Comparison of ENCODE assay signal across 9 cellular contexts in the genomic region with DNA sequence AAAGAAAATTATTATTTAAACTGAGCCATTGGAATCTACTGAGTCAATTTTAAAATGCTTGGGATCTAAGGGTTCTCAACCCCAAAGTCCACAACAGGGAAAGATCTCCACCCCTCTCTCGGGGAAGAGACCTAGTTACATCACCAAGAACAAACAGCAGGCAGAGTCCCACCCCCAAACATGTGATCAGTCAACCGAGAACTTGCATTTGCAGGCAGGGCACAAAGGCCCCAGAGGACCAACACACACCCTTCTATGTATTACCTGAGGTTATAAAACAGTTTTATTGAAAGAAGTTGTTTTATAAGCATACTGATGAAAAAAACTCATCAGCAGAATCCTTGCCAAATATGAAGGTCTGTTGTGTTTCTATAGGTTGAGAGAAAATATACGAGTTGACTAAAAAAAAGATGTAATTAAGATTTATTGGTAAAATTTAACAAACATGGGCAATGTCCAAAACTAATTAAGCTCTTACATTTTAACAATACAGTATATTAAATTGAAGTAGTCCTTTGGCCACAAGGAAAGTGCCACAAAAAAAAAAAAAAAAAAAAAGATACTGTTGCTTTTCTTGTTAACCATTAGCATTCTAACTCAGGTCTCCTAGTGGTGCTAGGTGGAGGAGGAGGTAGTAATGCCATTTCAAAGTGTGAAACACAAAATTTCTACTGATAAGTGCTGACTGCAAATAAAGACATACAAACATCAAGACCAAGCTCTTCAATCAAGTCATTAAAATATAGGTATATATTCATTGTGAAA. TPM values are rescaled to one million over a fixed set of nuclear protein-coding genes. Genes with fewer than 3 reads are reported as not detected.
DNase-seq lines count a peak whose midpoint lies in the region; ATAC-seq and TF ChIP-seq lines count a peak whose summit lies in the region.
"Had no signal": no experiment of that assay in that cellular context is flagged by ENCODE, and none has a peak within 500 bp of the region (broad histone marks: within the 10 kb centered on the region; RNA-seq: fewer than 3 reads in every experiment).

No MANE protein-coding gene starts in this region.

- DNase-seq in CD4-positive, CD25-positive, alpha-beta regulatory T cell = peak in 1 of 3 donors; percentile 70
- DNase-seq in H9 (peak; percentile 90), PC-9 (peak; percentile 30 to 57), colonic mucosa (peak; percentile 93), left lobe of liver (ENCODE audit: low spot score) (peak; percentile 78), stromal cell of bone marrow (ENCODE audit: low read depth) (peak; percentile 35), GOT3 (lab: John Stamatoyannopoulos, UW) (no peak)

- no peak overlapping the region for H3K27ac ChIP-seq in CD4-positive, CD25-positive, alpha-beta regulatory T cell (ENCODE audit: insufficient read depth, low read length, poor library complexity, severe bottlenecking)
- H3K27ac ChIP-seq in H9 (ENCODE audit: insufficient read length, low read depth, low read length) (peak overlapping the region; percentile 91), PC-9 (peak overlapping the region; percentile 84), colonic mucosa (peak overlapping the region; percentile 77)
- H3K27ac ChIP-seq: foreskin keratinocyte had no signal

- no peaks in the 10 kb centered on the region for H3K9me2 ChIP-seq in PC-9 (ENCODE audit: insufficient read depth)

- no TSS peak for BruUV-seq in PC-9 (replicated peaks; lab: Mats Ljungman, UMichigan)

- CTCF ChIA-PET in PC-9 (lab: Charles Lee) = interaction anchor here (0.6 kb wide), 2 partner anchors 35 to 161 kb away, joined by 3 to 11 read pairs; no protein-coding TSS in a partner anchor

- H3K79me1 ChIP-seq in H9 (ENCODE audit: insufficient read depth, low read depth, low read length, poor library complexity, severe bottlenecking) = peaks cover 6% of the 10 kb centered on the region

- WGBS in H9 (ENCODE audit: extremely low coverage, insufficient read length, low lambda C conversion rate) = no CpG with 5 or more reads among the region's 3 CpGs

- no peaks in the 10 kb centered on the region for H3K27me3 Mint-ChIP-seq in CD4-positive, CD25-positive, alpha-beta regulatory T cell
- H3K27me3 Mint-ChIP-seq in H9 (ENCODE audit: low read depth) = no peaks in the 10 kb centered on the region

- H3K4me3 ChIP-seq in CD4-positive, CD25-positive, alpha-beta regulatory T cell (ENCODE audit: low read depth, low read length) = peak overlapping the region; percentile 51
- peak overlapping the region; percentile 28; the same call in 1 of the 2 replicates for H3K4me3 ChIP-seq in PC-9
- no peak overlapping the region for H3K4me3 ChIP-seq in colonic mucosa

- H3K79me2 ChIP-seq in H9 (ENCODE audit: insufficient read depth, low read length) = peaks cover 6% of the 10 kb centered on the region; the same call in 1 of the 2 replicates
- peaks cover 31% of the 10 kb centered on the region for H3K79me2 ChIP-seq in PC-9 (ENCODE audit: low read depth)

- H4K20me1 ChIP-seq in H9 (ENCODE audit: control insufficient read depth, insufficient read depth, insufficient read length) (no peaks in the 10 kb centered on the region), PC-9 (ENCODE audit: insufficient read depth) (no peaks in the 10 kb centered on the region)

- no peaks in the 10 kb centered on the region for H3K23me2 ChIP-seq in H9 (ENCODE audit: insufficient read length, low read depth, low read length, poor library complexity, severe bottlenecking)

- no peak overlapping the region for H3K23ac ChIP-seq in H9 (ENCODE audit: insufficient read length, low read depth, low read length)

- peak; percentile 39 to 43 for ATAC-seq in CD4-positive, CD25-positive, alpha-beta regulatory T cell (ENCODE audit: low read depth in 2 of 2)
- peak; percentile 89 for ATAC-seq in left lobe of liver
- no peak for ATAC-seq in HG03378 (IDR thresholded peaks at IDR 0.05; ENCODE audit: unreplicated experiment)

- H3K56ac ChIP-seq in H9 (ENCODE audit: insufficient read length, low read depth, low read length) = no peak overlapping the region

- H4K91ac ChIP-seq in H9 (ENCODE audit: insufficient read length, low read depth, low read length) = no peak overlapping the region

- H2BK20ac ChIP-seq in H9 (ENCODE audit: low read depth, low read length, poor library complexity, severe bottlenecking) = no peak overlapping the region

- no peak overlapping the region for H4K8ac ChIP-seq in H9 (replicated peaks; ENCODE audit: insufficient read length, low read depth, low read length)

- H3K9ac ChIP-seq in H9 (ENCODE audit: extremely low read depth, insufficient read length, low read length) (no peak overlapping the region), colonic mucosa (ENCODE audit: low read depth in 2 of 2, low read length in 2 of 2) (peak overlapping the region in 1 of 2 donors; percentile 36)

- H2BK5ac ChIP-seq in H9 (ENCODE audit: insufficient read length, low read length) = no peak overlapping the region

- peak overlapping the region in 2 of 4 donors; percentile 43 to 54 for H3K4me3 Mint-ChIP-seq in CD4-positive, CD25-positive, alpha-beta regulatory T cell
- H3K4me3 Mint-ChIP-seq in H9 = peak overlapping the region; percentile 54 to 72

- POLR2A ChIA-PET in PC-9 (lab: Charles Lee; ENCODE audit: unreplicated experiment) = interaction anchor here (0.5 to 0.9 kb wide), 3 partner anchors 9 to 903 kb away, joined by 3 to 5 read pairs (median 4); no protein-coding TSS in a partner anchor

- H3T11ph ChIP-seq in H9 (ENCODE audit: low read length) = peak overlapping the region; percentile 96

- no peak overlapping the region for H2AK5ac ChIP-seq in H9 (ENCODE audit: insufficient read length, low read length)

- H3K9me3 ChIP-seq in CD4-positive, CD25-positive, alpha-beta regulatory T cell (ENCODE audit: control insufficient read depth in 2 of 2, low read length in 2 of 2) = no peaks in the 10 kb centered on the region
- H3K9me3 ChIP-seq in H9 (ENCODE audit: control insufficient read depth, low read depth, low read length) (no peaks in the 10 kb centered on the region), PC-9 (ENCODE audit: insufficient read depth, low read depth) (no peaks in the 10 kb centered on the region), colonic mucosa (no peaks in the 10 kb centered on the region)

- no peak overlapping the region for H3K18ac ChIP-seq in H9 (ENCODE audit: insufficient read length, low read depth, low read length)

- peak; percentile 51; the same call in 2 of the 3 replicates for TF ChIP-seq CTCF in H9 (conservative IDR thresholded peaks at IDR 0.05)
- no peak for TF ChIP-seq CTCF in PC-9 (conservative IDR thresholded peaks at IDR 0.05)
- no peak for TF ChIP-seq CTCF in colonic mucosa (IDR thresholded peaks at IDR 0.05)

- no peak overlapping the region for H2BK120ac ChIP-seq in H9 (ENCODE audit: low read depth, low read length, poor library complexity, severe bottlenecking)

- H3K27me3 ChIP-seq in CD4-positive, CD25-positive, alpha-beta regulatory T cell (ENCODE audit: control insufficient read depth, insufficient read depth, low read length) = no peaks in the 10 kb centered on the region
- H3K27me3 ChIP-seq in H9 (ENCODE audit: insufficient read depth, low read length) (no peaks in the 10 kb centered on the region), PC-9 (ENCODE audit: insufficient read depth, low read depth) (no peaks in the 10 kb centered on the region), colonic mucosa (no peaks in the 10 kb centered on the region)
- H3K27me3 ChIP-seq: foreskin keratinocyte had no signal

- H3K27ac Mint-ChIP-seq in CD4-positive, CD25-positive, alpha-beta regulatory T cell = peak overlapping the region; percentile 57 to 96 (median 83)
- peak overlapping the region; percentile 95 to 99 (median 96) for H3K27ac Mint-ChIP-seq in H9

- H2AFZ ChIP-seq in H9 (ENCODE audit: low read length) (no peak overlapping the region), PC-9 (no peak overlapping the region)

- no peak overlapping the region for H4K5ac ChIP-seq in H9 (ENCODE audit: insufficient read length, low read depth, low read length)

- H3K36me3 ChIP-seq in CD4-positive, CD25-positive, alpha-beta regulatory T cell (ENCODE audit: control insufficient read depth, insufficient read depth, low read length) = no peaks in the 10 kb centered on the region
- H3K36me3 ChIP-seq in PC-9 (ENCODE audit: low read depth) = no peaks in the 10 kb centered on the region
- no peaks in the 10 kb centered on the region for H3K36me3 ChIP-seq in colonic mucosa

- H3K4me1 Mint-ChIP-seq in CD4-positive, CD25-positive, alpha-beta regulatory T cell = peaks cover 13 to 27% (median 15%) of the 10 kb centered on the region in 4 donors
- peaks cover 30 to 42% of the 10 kb centered on the region in 2 experiments for H3K4me1 Mint-ChIP-seq in H9

- H3K9me3 Mint-ChIP-seq in CD4-positive, CD25-positive, alpha-beta regulatory T cell = no peaks in the 10 kb centered on the region
- H3K9me3 Mint-ChIP-seq in H9 = no peaks in the 10 kb centered on the region; a peak in 1 of 5 replicates

- peaks cover 49% of the 10 kb centered on the region for H3F3A ChIP-seq in PC-9 (ENCODE audit: insufficient read depth, low read depth)

- no peak overlapping the region for H3K14ac ChIP-seq in H9 (ENCODE audit: insufficient read depth, low read length)

- H3K36me3 Mint-ChIP-seq in CD4-positive, CD25-positive, alpha-beta regulatory T cell = no peaks in the 10 kb centered on the region
- H3K36me3 Mint-ChIP-seq in H9 (ENCODE audit: insufficient read depth in 1 of 3, low read depth in 3 of 3) = 0 out of 7 replicates have a peak, but pooled peaks cover 0 to 4% (median 0%) of the 10 kb centered on the region in 3 experiments

- no peak overlapping the region for H3K4ac ChIP-seq in H9 (ENCODE audit: low read depth, low read length)

- H2BK15ac ChIP-seq in H9 (ENCODE audit: low read depth, low read length) = no peak overlapping the region

- H2BK12ac ChIP-seq in H9 (ENCODE audit: insufficient read length, low read depth, low read length) = no peak overlapping the region

- H3K4me1 ChIP-seq in CD4-positive, CD25-positive, alpha-beta regulatory T cell (ENCODE audit: control insufficient read depth, insufficient read depth, low read length, poor library complexity, severe bottlenecking) = peaks cover 16% of the 10 kb centered on the region
- no peaks in the 10 kb centered on the region; the same call in 1 of the 2 replicates for H3K4me1 ChIP-seq in H9 (ENCODE audit: insufficient read depth, low read length)
- peaks cover 60% of the 10 kb centered on the region for H3K4me1 ChIP-seq in PC-9 (replicated peaks; ENCODE audit: insufficient read depth)
- H3K4me1 ChIP-seq in colonic mucosa = peaks cover 4% of the 10 kb centered on the region

- intact Hi-C loops in PC-9 (cut with micrococcal nuclease; ENCODE audit: unreplicated experiment) = loop anchor here (1.0 kb wide), 2 partner anchors 9 to 33 kb away; no protein-coding TSS in a partner anchor
- intact Hi-C loops in colonic mucosa (cut with DNase I) = no loop called here

- peak overlapping the region; percentile 46 for H3K4me2 ChIP-seq in H9 (ENCODE audit: insufficient read depth, insufficient read length, low read length)
- H3K4me2 ChIP-seq in PC-9 = peak overlapping the region; percentile 63

RNA-seq across cellular contexts. Expression of a gene that starts 1.0 kb away (rescaled TPM):
- 4.2 TPM for total RNA-seq in CD4-positive, CD25-positive, alpha-beta regulatory T cell
- polyA plus RNA-seq in CD4-positive, CD25-positive, alpha-beta regulatory T cell = 1 to 10 TPM in 3 of 4 donors, under 1 TPM in 1; 0.84 to 1.5 (median 1.0) TPM
- total RNA-seq in H9 (2021) (35.7 and 37.9 TPM in 2 replicates), PC-9 (2021) (38.3 and 52.4 TPM in 2 replicates), colonic mucosa (100 to 1,000 TPM in 1 of 2 donors, 10 to 100 TPM in 1; 70.8 to 151 TPM), left lobe of liver (4.8 TPM)

RNA-seq across cellular contexts. Expression of a gene that starts 49.2 kb away (rescaled TPM):
- total RNA-seq in CD4-positive, CD25-positive, alpha-beta regulatory T cell = not detected
- not detected for polyA plus RNA-seq in CD4-positive, CD25-positive, alpha-beta regulatory T cell
- total RNA-seq in H9 (2021) (1.5 and 2.4 TPM in 2 replicates), PC-9 (2021) (0.22 and 0.75 TPM in 2 replicates), colonic mucosa (not detected), left lobe of liver (not detected)
- total RNA-seq: foreskin keratinocyte had no signal
